In the genomic region with DNA sequence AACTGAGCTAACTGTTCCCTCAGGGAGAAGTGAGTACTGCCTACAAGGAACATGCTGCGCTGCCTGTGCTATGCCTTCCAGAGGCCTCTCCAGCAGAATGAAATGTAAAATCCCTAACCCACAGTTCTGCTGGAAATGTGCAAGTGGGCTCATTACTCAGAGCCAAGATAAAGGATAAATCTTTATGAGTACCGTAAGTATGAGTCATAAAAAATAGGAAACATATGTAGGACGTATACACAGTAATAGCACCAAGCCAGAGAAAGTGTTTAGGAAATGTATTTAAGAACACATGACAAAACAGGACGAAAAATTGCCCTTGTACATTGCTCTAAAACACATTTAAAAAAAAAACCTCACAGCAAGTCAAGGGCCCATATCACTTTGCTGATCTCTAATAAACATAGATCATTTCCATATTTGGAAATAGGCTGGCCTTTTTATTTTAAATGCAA, we compare ENCODE assay signal across 12 cellular contexts.
DNase-seq lines count a peak whose midpoint lies in the region; ATAC-seq, FAIRE-seq and TF ChIP-seq lines count a peak whose summit lies in the region.
"Had no signal": no experiment of that assay in that cellular context is flagged by ENCODE, and none has a peak within 500 bp of the region (broad histone marks: within the 10 kb centered on the region; RNA-seq: fewer than 3 reads in every experiment).

No MANE protein-coding gene starts in this region.

- intact Hi-C loops in transverse colon (cut with DNase I; ENCODE audit: low total_unique reads) = no loop called here

- FAIRE-seq in astrocyte (lab: Jason Lieb, UNC) = peak; percentile 5

- no peak for TF ChIP-seq EP300 in transverse colon (IDR thresholded peaks at IDR 0.05; ENCODE audit: low read depth)

- no peak overlapping the region for H3K4me3 Mint-ChIP-seq in activated T-cell treated with anti-CD3 and anti-CD28 coated beads, Interleukin-2, amount 50 U/mL, for 72 hours
- no peak overlapping the region for H3K4me3 Mint-ChIP-seq in activated T-cell treated with anti-CD3 and anti-CD28 coated beads, Interleukin-2, amount 50 U/mL, for 4 hours
- no peak overlapping the region for H3K4me3 Mint-ChIP-seq in astrocyte (ENCODE audit: unreplicated experiment)
- H3K4me3 Mint-ChIP-seq: naive thymus-derived CD4-positive, alpha-beta T cell; T-helper 1 cell treated with Interleukin-12 subunit alpha and Interleukin-12 subunit beta and Interleukin-4 antibody, amounts not matched to agents 30 μg/mL and 1 μg/mL, for 36 hours had no signal

- TF ChIP-seq CTCF in astrocyte (IDR thresholded peaks at IDR 0.05; ENCODE audit: insufficient read depth, low read depth, low read length) = no peak
- TF ChIP-seq CTCF in transverse colon (IDR thresholded peaks at IDR 0.05) = no peak

- peaks cover 0 to 2% of the 10 kb centered on the region in 2 donors for H3K9me3 Mint-ChIP-seq in activated T-cell treated with anti-CD3 and anti-CD28 coated beads, Interleukin-2, amount 50 U/mL, for 72 hours
- no peaks in the 10 kb centered on the region for H3K9me3 Mint-ChIP-seq in activated T-cell treated with anti-CD3 and anti-CD28 coated beads, Interleukin-2, amount 50 U/mL, for 4 hours
- no peaks in the 10 kb centered on the region for H3K9me3 Mint-ChIP-seq in astrocyte (ENCODE audit: unreplicated experiment)
- H3K9me3 Mint-ChIP-seq: naive thymus-derived CD4-positive, alpha-beta T cell; T-helper 1 cell treated with Interleukin-12 subunit alpha and Interleukin-12 subunit beta and Interleukin-4 antibody, amounts not matched to agents 30 μg/mL and 1 μg/mL, for 36 hours had no signal

- peaks cover 7% of the 10 kb centered on the region for H3K4me1 ChIP-seq in astrocyte (ENCODE audit: insufficient read depth, low read length)
- peaks cover 0 to 37% (median 9%) of the 10 kb centered on the region in 4 donors for H3K4me1 ChIP-seq in transverse colon

- H3K4me1 Mint-ChIP-seq in activated T-cell treated with anti-CD3 and anti-CD28 coated beads, Interleukin-2, amount 50 U/mL, for 72 hours (ENCODE audit: low read depth) = peaks cover 10% of the 10 kb centered on the region
- peaks cover 14% of the 10 kb centered on the region for H3K4me1 Mint-ChIP-seq in activated T-cell treated with anti-CD3 and anti-CD28 coated beads, Interleukin-2, amount 50 U/mL, for 4 hours (ENCODE audit: low read depth)
- H3K4me1 Mint-ChIP-seq in astrocyte (ENCODE audit: low read depth, unreplicated experiment) = peaks cover 6% of the 10 kb centered on the region

- peaks cover 0 to 3% of the 10 kb centered on the region in 2 donors for H3K36me3 Mint-ChIP-seq in activated T-cell treated with anti-CD3 and anti-CD28 coated beads, Interleukin-2, amount 50 U/mL, for 72 hours (ENCODE audit: insufficient read depth in 2 of 2)
- H3K36me3 Mint-ChIP-seq in activated T-cell treated with anti-CD3 and anti-CD28 coated beads, Interleukin-2, amount 50 U/mL, for 4 hours (ENCODE audit: insufficient read depth) = peaks cover 20% of the 10 kb centered on the region
- H3K36me3 Mint-ChIP-seq in astrocyte (ENCODE audit: low read depth, unreplicated experiment) = no peaks in the 10 kb centered on the region

- peak overlapping the region; percentile 62 for H3K4me2 ChIP-seq in astrocyte (ENCODE audit: low read length)

- H3K36me3 ChIP-seq in astrocyte (ENCODE audit: insufficient read depth, low read length) (no peaks in the 10 kb centered on the region), transverse colon (no peaks in the 10 kb centered on the region)

- DNase-seq in activated T-cell treated with anti-CD3 and anti-CD28 coated beads, Interleukin-2, amount 50 U/mL, for 72 hours = no peak
- DNase-seq in activated T-cell treated with anti-CD3 and anti-CD28 coated beads, Interleukin-2, amount 50 U/mL, for 4 hours = no peak
- DNase-seq in astrocyte (ENCODE audit: low read depth) (peak; percentile 79), iris pigment epithelial cell (ENCODE audit: low read depth) (peak; percentile 81), transverse colon (no peak), NCI-H510A (lab: John Stamatoyannopoulos, UW) (no peak), iPS-NIHi11 (ENCODE audit: low spot score) (no peak)
- DNase-seq: ACHN; activated effector memory CD4-positive, alpha-beta T cell treated with Interleukin-2 at 50 U/mL for 16 hours; naive thymus-derived CD4-positive, alpha-beta T cell had no signal

- no peaks in the 10 kb centered on the region for H3K27me3 ChIP-seq in astrocyte (ENCODE audit: insufficient read depth, low read length)
- H3K27me3 ChIP-seq in transverse colon = no peaks in the 10 kb centered on the region

- no peaks in the 10 kb centered on the region for H4K20me1 ChIP-seq in astrocyte (ENCODE audit: insufficient read depth, low read length)

- H3K9me3 ChIP-seq in astrocyte (ENCODE audit: insufficient read depth, low read depth, low read length) (no peaks in the 10 kb centered on the region), transverse colon (no peaks in the 10 kb centered on the region)

- peak overlapping the region; percentile 13 for H2AFZ ChIP-seq in astrocyte (ENCODE audit: low read depth, low read length)

- in situ Hi-C loops in transverse colon (cut with MboI; ENCODE audit: low pct_ligation_motif_present in 1 of 4, low pct_unique_long_range_greater_than_20kb in 1 of 4, low sequenced_read_pairs in 3 of 4) = no loop called here

- H3K79me2 ChIP-seq in astrocyte (ENCODE audit: insufficient read depth, low read length) = no peaks in the 10 kb centered on the region

- peak in 1 of 2 donors; percentile 33 for ATAC-seq in activated T-cell treated with anti-CD3 and anti-CD28 coated beads, Interleukin-2, amount 50 U/mL, for 72 hours (replicated peaks in 1 of 2)
- ATAC-seq in activated T-cell treated with anti-CD3 and anti-CD28 coated beads, Interleukin-2, amount 50 U/mL, for 4 hours = no peak
- ATAC-seq in HG02970 (IDR thresholded peaks at IDR 0.05; ENCODE audit: low FRiP score, unreplicated experiment) = no peak
- ATAC-seq: naive thymus-derived CD4-positive, alpha-beta T cell had no signal

- WGBS in transverse colon (ENCODE audit: low coverage in 1 of 2), 2 donors = 50 to 54% methylated on average over 4 of the region's 4 CpGs

- H3K9ac ChIP-seq in astrocyte (ENCODE audit: low read length) = no peak overlapping the region

- H3K4me3 ChIP-seq in astrocyte (ENCODE audit: insufficient read depth, low read depth, low read length) = no peak overlapping the region
- H3K4me3 ChIP-seq in transverse colon = no peak overlapping the region

- peak overlapping the region; percentile 22 for H3K27ac Mint-ChIP-seq in activated T-cell treated with anti-CD3 and anti-CD28 coated beads, Interleukin-2, amount 50 U/mL, for 72 hours
- H3K27ac Mint-ChIP-seq in astrocyte (ENCODE audit: unreplicated experiment) = no peak overlapping the region
- H3K27ac Mint-ChIP-seq: T-helper 1 cell treated with Interleukin-12 subunit alpha and Interleukin-12 subunit beta and Interleukin-4 antibody, amounts not matched to agents 30 μg/mL and 1 μg/mL, for 36 hours had no signal

- TF ChIP-seq POLR2A in transverse colon (IDR thresholded peaks at IDR 0.05) = no peak

- no peaks in the 10 kb centered on the region for H3K27me3 Mint-ChIP-seq in activated T-cell treated with anti-CD3 and anti-CD28 coated beads, Interleukin-2, amount 50 U/mL, for 72 hours (ENCODE audit: low read depth)
- H3K27me3 Mint-ChIP-seq in activated T-cell treated with anti-CD3 and anti-CD28 coated beads, Interleukin-2, amount 50 U/mL, for 4 hours (ENCODE audit: low read depth) = no peaks in the 10 kb centered on the region
- peaks cover 4% of the 10 kb centered on the region for H3K27me3 Mint-ChIP-seq in astrocyte (ENCODE audit: low read depth, unreplicated experiment)

- peak overlapping the region; percentile 28 for H3K27ac ChIP-seq in astrocyte (ENCODE audit: low read depth, low read length)
- peak overlapping the region; percentile 34 to 59 (median 40) for H3K27ac ChIP-seq in transverse colon

Comparison
In these comparisons a context has a peak if more than half of its experiments do, and no peak if none do; other contexts are left out.
1. DNase-seq: peak in astrocyte (single experiment) and iris pigment epithelial cell (single experiment); none in activated T-cell treated with anti-CD3 and anti-CD28 coated beads, Interleukin-2, amount 50 U/mL, for 72 hours (0 of 2), activated T-cell treated with anti-CD3 and anti-CD28 coated beads, Interleukin-2, amount 50 U/mL, for 4 hours (single experiment), transverse colon (single experiment), NCI-H510A (single experiment) and iPS-NIHi11 (single experiment).